In the genomic region with DNA sequence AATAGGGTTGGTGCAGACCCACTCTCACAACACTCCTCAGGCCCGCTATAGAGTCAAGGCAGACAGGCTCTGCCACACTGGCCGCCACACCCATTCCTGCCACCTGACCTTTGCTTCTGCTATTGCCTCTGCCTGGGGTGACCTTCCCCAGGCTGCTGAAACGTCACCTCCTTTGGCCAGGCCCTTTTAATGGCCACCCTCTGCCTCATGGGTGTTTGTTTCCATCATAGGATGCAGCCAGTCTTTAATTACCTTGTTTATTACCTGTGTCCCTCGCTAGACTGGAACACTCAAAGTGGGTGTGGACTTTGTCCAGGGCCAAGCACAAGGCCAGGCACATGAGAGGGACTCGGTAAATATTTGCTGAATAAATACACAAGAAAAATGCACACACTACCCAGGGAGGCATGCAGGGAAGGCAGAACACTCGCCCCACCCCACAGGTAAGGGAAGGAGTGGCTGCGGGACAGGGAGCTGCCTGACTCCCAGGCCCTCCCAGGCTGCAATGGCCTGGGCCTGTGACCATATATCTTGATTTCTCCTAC, we compare ENCODE assay signal across 12 cellular contexts. TPM values are rescaled to one million over a fixed set of nuclear protein-coding genes. Genes with fewer than 3 reads are reported as not detected.
DNase-seq lines count a peak whose midpoint lies in the region; ATAC-seq, FAIRE-seq and TF ChIP-seq lines count a peak whose summit lies in the region.
"Had no signal": no experiment of that assay in that cellular context is flagged by ENCODE, and none has a peak within 500 bp of the region (broad histone marks: within the 10 kb centered on the region; RNA-seq: fewer than 3 reads in every experiment).

No MANE protein-coding gene starts in this region.

- TF ChIP-seq RAD21 in H1 (IDR thresholded peaks at IDR 0.05 in 1 of 2, conservative IDR thresholded peaks at IDR 0.05 in 1 of 2; ENCODE audit: low read depth in 2 of 2, low read length in 2 of 2), result no peak

- POLR2A ChIA-PET in CD8-positive, alpha-beta memory T cell (lab: Charles Lee), result interaction anchor here (0.8 to 3.7 kb wide), 3 partner anchors 15 to 39 kb away, joined by 4 to 240 read pairs (median 8); partner anchors contain the start of gene JUND
- POLR2A ChIA-PET in H1 (lab: Charles Lee; ENCODE audit: partially characterized antibody), result interaction anchor here (1.0 to 13.8 kb wide), 4 partner anchors 8 to 40 kb away, joined by 3 to 200 read pairs (median 18); partner anchors contain the start of gene JUND

- no peak overlapping the region for H2AFZ ChIP-seq in H1 (ENCODE audit: low read length)
- no peak overlapping the region for H2AFZ ChIP-seq in trophoblast cell (ENCODE audit: insufficient read depth, low read length, poor library complexity)

- H3K4ac ChIP-seq in H1 (replicated peaks; ENCODE audit: insufficient read length, low read depth, low read length) (no peak overlapping the region), trophoblast cell (ENCODE audit: low read depth, low read length) (peak overlapping the region; percentile 93)

- no peaks in the 10 kb centered on the region for H3K27me3 ChIP-seq in CD8-positive, alpha-beta memory T cell (ENCODE audit: insufficient read depth, low read length, poor library complexity, severe bottlenecking)
- no peaks in the 10 kb centered on the region for H3K27me3 ChIP-seq in NT2/D1 (ENCODE audit: insufficient read depth, insufficient read length)
- H3K27me3 ChIP-seq in H1 (replicated peaks in 1 of 4; ENCODE audit: control insufficient read depth in 3 of 4, extremely low read depth in 1 of 4, insufficient read depth in 3 of 4, low read length in 3 of 4), result no peaks in the 10 kb centered on the region
- H3K27me3 ChIP-seq in trophoblast cell (ENCODE audit: insufficient read depth, low read length), result no peaks in the 10 kb centered on the region
- H3K27me3 ChIP-seq: tibial artery had no signal

- H4K91ac ChIP-seq in H1 (replicated peaks; ENCODE audit: insufficient read length, low read length), result no peak overlapping the region
- H4K91ac ChIP-seq in trophoblast cell (ENCODE audit: low read depth, low read length), result peak overlapping the region; percentile 58

- TF ChIP-seq EP300 in H1 (IDR thresholded peaks at IDR 0.05; ENCODE audit: borderline replicate concordance in 1 of 2, low read depth in 2 of 2, low read length in 2 of 2), result no peak

- 93% methylated on average over 7 of the region's 7 CpGs; no CpG with 5 or more reads in 1 of the 2 experiments for WGBS in H1 (ENCODE audit: extremely low coverage in 1 of 2, insufficient coverage in 1 of 2, insufficient read length in 1 of 2, insufficient replicate concordance in 2 of 2, low coverage in 1 of 2, low lambda C conversion rate in 2 of 2, missing lambda C conversion rate in 1 of 2), 2 experiments
- no CpG with 5 or more reads among the region's 7 CpGs for WGBS in trophoblast cell (ENCODE audit: extremely low coverage, insufficient coverage, insufficient read length)

- CTCF ChIA-PET in CD8-positive, alpha-beta memory T cell (lab: Charles Lee), result interaction anchor here (0.8 to 13.4 kb wide), 3 partner anchors 9 to 42 kb away, joined by 3 to 299 read pairs (median 5); partner anchors contain the start of genes IQCN and JUND
- CTCF ChIA-PET in H1 (lab: Charles Lee; ENCODE audit: partially characterized antibody), result interaction anchor here (0.7 to 13.7 kb wide), 8 partner anchors 12 to 211 kb away, joined by 3 to 242 read pairs (median 14); partner anchors contain the start of genes IQCN and JUND

- no peak overlapping the region for H3K4me3 ChIP-seq in CD8-positive, alpha-beta memory T cell (ENCODE audit: low read length)
- H3K4me3 ChIP-seq in NT2/D1 (ENCODE audit: insufficient read length, low read depth) (no peak overlapping the region), H1 (ENCODE audit: extremely low read depth in 1 of 4, insufficient read depth in 2 of 4, low read depth in 3 of 4, low read length in 4 of 4) (no peak overlapping the region), trophoblast cell (ENCODE audit: low read depth, low read length) (no peak overlapping the region)
- H3K4me3 ChIP-seq: tibial artery had no signal

- H3K27ac Mint-ChIP-seq in CD8-positive, alpha-beta memory T cell, result peak overlapping the region; percentile 66 to 96 (median 90)

- peaks cover 60% of the 10 kb centered on the region for H3K4me1 ChIP-seq in CD8-positive, alpha-beta memory T cell (ENCODE audit: insufficient read depth, low read length)
- H3K4me1 ChIP-seq in NT2/D1 (ENCODE audit: insufficient read depth, insufficient read length), result peaks cover 20% of the 10 kb centered on the region
- peaks cover 6 to 9% (median 7%) of the 10 kb centered on the region in 4 experiments for H3K4me1 ChIP-seq in H1 (replicated peaks in 1 of 4; ENCODE audit: control insufficient read depth in 3 of 4, insufficient read depth in 4 of 4, low read length in 3 of 4)
- peaks cover 33 to 37% of the 10 kb centered on the region in 2 experiments for H3K4me1 ChIP-seq in trophoblast cell (ENCODE audit: control insufficient read depth in 1 of 2, insufficient read depth in 2 of 2, low read length in 2 of 2)

- no peaks in the 10 kb centered on the region for H3K9me3 ChIP-seq in CD8-positive, alpha-beta memory T cell (ENCODE audit: low read length)
- no peaks in the 10 kb centered on the region for H3K9me3 ChIP-seq in NT2/D1 (ENCODE audit: insufficient read depth, low read length)
- no peaks in the 10 kb centered on the region for H3K9me3 ChIP-seq in H1 (ENCODE audit: insufficient read depth in 2 of 2, low read depth in 1 of 2, low read length in 1 of 2)
- H3K9me3 ChIP-seq in trophoblast cell (ENCODE audit: insufficient read depth, low read depth, low read length), result peaks cover 2% of the 10 kb centered on the region
- H3K9me3 ChIP-seq: tibial artery had no signal

- no peak for ATAC-seq in GM21825 (IDR thresholded peaks at IDR 0.05; ENCODE audit: unreplicated experiment)

- H3K27ac ChIP-seq in CD8-positive, alpha-beta memory T cell (ENCODE audit: low read depth, low read length), result no peak overlapping the region
- no peak overlapping the region for H3K27ac ChIP-seq in H1 (ENCODE audit: low read depth, low read length)
- peak overlapping the region; percentile 99 for H3K27ac ChIP-seq in trophoblast cell (ENCODE audit: low read depth, low read length)

- H3K79me2 ChIP-seq in H1 (ENCODE audit: control insufficient read depth in 1 of 2, insufficient read depth in 2 of 2, low read length in 2 of 2) (peaks cover 20 to 45% of the 10 kb centered on the region in 2 experiments), trophoblast cell (ENCODE audit: control insufficient read depth, insufficient read depth, low read length, poor library complexity) (peaks cover 16% of the 10 kb centered on the region)

- H3K9ac ChIP-seq in NT2/D1 (ENCODE audit: insufficient read length, low read depth), result peak overlapping the region; percentile 11
- H3K9ac ChIP-seq in H1 (replicated peaks in 1 of 4; ENCODE audit: extremely low read depth in 1 of 4, low read depth in 3 of 4, low read length in 3 of 4), result no peak overlapping the region; a peak in 1 of 7 replicates
- no peak overlapping the region for H3K9ac ChIP-seq in trophoblast cell (ENCODE audit: low read length)

- H3K4me2 ChIP-seq in H1 (ENCODE audit: insufficient read depth in 1 of 2, low read depth in 2 of 2, low read length in 2 of 2), result no peak overlapping the region
- H3K4me2 ChIP-seq in trophoblast cell (ENCODE audit: low read length), result peak overlapping the region; percentile 28

- peaks cover 0 to 11% (median 2%) of the 10 kb centered on the region in 3 donors for H3K36me3 Mint-ChIP-seq in CD8-positive, alpha-beta memory T cell

- peak overlapping the region in 6 of 7 donors; percentile 39 to 88 (median 68) for H3K4me3 Mint-ChIP-seq in CD8-positive, alpha-beta memory T cell

- H3K4me1 Mint-ChIP-seq in CD8-positive, alpha-beta memory T cell, result peaks cover 51 to 69% (median 59%) of the 10 kb centered on the region in 3 donors

- no peak for DNase-seq in CD8-positive, alpha-beta memory T cell
- no peak for DNase-seq in NT2/D1 (ENCODE audit: low read depth, low spot score)
- DNase-seq in H1 (ENCODE audit: low read depth in 1 of 2, low spot score in 2 of 2), result no peak
- DNase-seq in trophoblast cell, result peak; percentile 91 to 94
- no peak for DNase-seq in NCI-H524 treated with DMSO at 0.1 percent for 48 hours (lab: John Stamatoyannopoulos, UW)
- DNase-seq in NOMO-1 treated with DMSO at 0.1 percent for 48 hours (lab: John Stamatoyannopoulos, UW; ENCODE audit: unreplicated experiment), result no peak
- DNase-seq: EL, H7, NCI-H1092 treated with DMSO at 0.1 percent for 48 hours, tibial artery had no signal

- no peak for TF ChIP-seq POLR2A in H1 (IDR thresholded peaks at IDR 0.05; ENCODE audit: control extremely low read depth in 1 of 2, low read depth in 2 of 2, low read length in 2 of 2)

- no peak overlapping the region for H2BK20ac ChIP-seq in H1 (ENCODE audit: low read length)

- FAIRE-seq in H1 (lab: Jason Lieb, UNC), result no peak
- FAIRE-seq: endometrium had no signal

- no peak overlapping the region for H4K5ac ChIP-seq in H1 (ENCODE audit: insufficient read length, low read depth, low read length)

- TF ChIP-seq CTCF in H1 (IDR thresholded peaks at IDR 0.05; ENCODE audit: control extremely low read depth in 1 of 3, insufficient read depth in 1 of 3, low read depth in 1 of 3, low read length in 3 of 3), result no peak

- no peak overlapping the region for H3K23ac ChIP-seq in H1 (ENCODE audit: insufficient read length)
- no peak overlapping the region for H3K23ac ChIP-seq in trophoblast cell (ENCODE audit: low read length)

- H3K27me3 Mint-ChIP-seq in CD8-positive, alpha-beta memory T cell, result no peaks in the 10 kb centered on the region

- H3K14ac ChIP-seq in H1 (ENCODE audit: insufficient read length) (no peak overlapping the region), trophoblast cell (ENCODE audit: low read length) (peak overlapping the region; percentile 39)

- H3K23me2 ChIP-seq in H1 (ENCODE audit: low read depth, low read length), result no peaks in the 10 kb centered on the region

- H4K12ac ChIP-seq in trophoblast cell (ENCODE audit: low read depth, low read length), result no peak overlapping the region

- peak overlapping the region; percentile 71; the same call in 1 of the 2 replicates for H2BK5ac ChIP-seq in H1 (ENCODE audit: low read depth, low read length)
- H2BK5ac ChIP-seq in trophoblast cell (ENCODE audit: low read depth, low read length, poor library complexity), result no peak overlapping the region

- H3K36me3 ChIP-seq in CD8-positive, alpha-beta memory T cell (ENCODE audit: insufficient read depth, low read length), result no peaks in the 10 kb centered on the region
- H3K36me3 ChIP-seq in NT2/D1 (ENCODE audit: insufficient read depth, insufficient read length, low read length) (peaks cover 43% of the 10 kb centered on the region), H1 (ENCODE audit: control insufficient read depth in 2 of 4, insufficient read depth in 4 of 4, low read length in 3 of 4) (peaks cover 0 to 18% (median 0%) of the 10 kb centered on the region in 4 experiments; a peak in 2 of 8 replicates), trophoblast cell (ENCODE audit: control insufficient read depth in 1 of 2, insufficient read depth in 2 of 2, low read length in 2 of 2) (peaks cover 4 to 5% of the 10 kb centered on the region in 2 experiments)
- H3K36me3 ChIP-seq: tibial artery had no signal

- H2BK12ac ChIP-seq in H1 (ENCODE audit: low read depth, low read length) (no peak overlapping the region), trophoblast cell (ENCODE audit: low read length) (peak overlapping the region; percentile 91)

- H3K18ac ChIP-seq in H1 (ENCODE audit: extremely low read depth, low read length) (no peak overlapping the region), trophoblast cell (ENCODE audit: low read length) (peak overlapping the region; percentile 84)

- no peaks in the 10 kb centered on the region for H3K9me3 Mint-ChIP-seq in CD8-positive, alpha-beta memory T cell

- H4K8ac ChIP-seq in H1 (ENCODE audit: extremely low read depth, insufficient read depth, low read length) (no peak overlapping the region), trophoblast cell (ENCODE audit: low read depth, low read length) (peak overlapping the region; percentile 64)

- H4K20me1 ChIP-seq in H1 (replicated peaks in 1 of 2; ENCODE audit: control insufficient read depth in 1 of 2, insufficient read depth in 2 of 2, low read length in 2 of 2), result peaks cover 6 to 20% of the 10 kb centered on the region in 2 experiments

- H2AK5ac ChIP-seq in H1 (ENCODE audit: low read depth, low read length), result 0 out of 2 replicates have a peak overlapping the region, but pooled peaks have one; percentile 19
- peak overlapping the region; percentile 84 for H2AK5ac ChIP-seq in trophoblast cell (ENCODE audit: low read length)

- H3K79me1 ChIP-seq in H1 (ENCODE audit: low read depth, low read length), result peaks cover 18% of the 10 kb centered on the region
- peaks cover 39% of the 10 kb centered on the region for H3K79me1 ChIP-seq in trophoblast cell (ENCODE audit: low read length)

- H2BK120ac ChIP-seq in H1 (replicated peaks; ENCODE audit: low read depth, low read length) (no peak overlapping the region), trophoblast cell (ENCODE audit: insufficient read depth, low read length, poor library complexity) (peak overlapping the region; percentile 23)

- H3K56ac ChIP-seq in H1 (replicated peaks; ENCODE audit: insufficient read length, low read depth, low read length), result no peak overlapping the region

- no peak overlapping the region for H2BK15ac ChIP-seq in H1 (ENCODE audit: low read length)

RNA-seq across cellular contexts. Expression of gene LSM4, which starts 3.2 kb away (rescaled TPM):
- total RNA-seq in CD8-positive, alpha-beta memory T cell, result 100 to 1,000 TPM; 351 to 373 TPM
- polyA plus RNA-seq in CD8-positive, alpha-beta memory T cell, result 154 TPM
- total RNA-seq in H1 (2021; fragmentation: NEBNext Ultra II Directional; extraction: Animal tissue kit (Norgen Biotek cat#: 25700)), result 319 and 344 TPM in 2 replicates
- polyA plus RNA-seq in H1 (2011; rRNA removed), result 302 and 380 TPM in 2 replicates
- polyA plus RNA-seq in H1 (2011; cell fraction: cytosol; rRNA removed), result 472 TPM
- 307 TPM for polyA plus RNA-seq in H1 (2011; cell fraction: nucleus; rRNA removed)
- 245 to 329 TPM (median 314 TPM) in 4 replicates for polyA plus RNA-seq in H1 (2012, experiment 1 of 2)
- 316 TPM for polyA plus RNA-seq in H1 (2012, experiment 2 of 2)
- 312 TPM for polyA plus RNA-seq in H1 (2013, experiment 1 of 2)
- 316 TPM for polyA plus RNA-seq in H1 (2013, experiment 2 of 2)
- 47.1 and 48.2 TPM in 2 replicates for polyA minus RNA-seq in H1 (2011; rRNA and poly(A)+ RNA removed)
- 90.1 TPM for polyA minus RNA-seq in H1 (2011; cell fraction: cytosol; rRNA and poly(A)+ RNA removed)
- 101 TPM for polyA minus RNA-seq in H1 (2011; cell fraction: nucleus; rRNA and poly(A)+ RNA removed)
- polyA plus RNA-seq in trophoblast cell (2013), result 216 and 223 TPM in 2 replicates

RNA-seq across cellular contexts. Expression of gene PGPEP1, which starts 20.7 kb away (rescaled TPM):
- total RNA-seq in CD8-positive, alpha-beta memory T cell, result 10 to 100 TPM; 27.3 to 27.7 TPM
- 12.2 TPM for polyA plus RNA-seq in CD8-positive, alpha-beta memory T cell
- total RNA-seq in H1 (2021; fragmentation: NEBNext Ultra II Directional; extraction: Animal tissue kit (Norgen Biotek cat#: 25700)), result 33.2 and 33.4 TPM in 2 replicates
- 16.6 and 17.0 TPM in 2 replicates for polyA plus RNA-seq in H1 (2011; rRNA removed)
- 19.4 TPM for polyA plus RNA-seq in H1 (2011; cell fraction: cytosol; rRNA removed)
- 29.1 TPM for polyA plus RNA-seq in H1 (2011; cell fraction: nucleus; rRNA removed)
- 21.0 to 25.1 TPM (median 23.6 TPM) in 4 replicates for polyA plus RNA-seq in H1 (2012, experiment 1 of 2)
- 19.1 TPM for polyA plus RNA-seq in H1 (2012, experiment 2 of 2)
- 41.9 TPM for polyA plus RNA-seq in H1 (2013, experiment 1 of 2)
- polyA plus RNA-seq in H1 (2013, experiment 2 of 2), result 41.8 TPM
- 58.5 and 73.6 TPM in 2 replicates for polyA minus RNA-seq in H1 (2011; rRNA and poly(A)+ RNA removed)
- polyA minus RNA-seq in H1 (2011; cell fraction: cytosol; rRNA and poly(A)+ RNA removed), result 23.0 TPM
- 27.0 TPM for polyA minus RNA-seq in H1 (2011; cell fraction: nucleus; rRNA and poly(A)+ RNA removed)
- polyA plus RNA-seq in trophoblast cell (2013), result 46.5 and 56.5 TPM in 2 replicates

RNA-seq across cellular contexts. Expression of gene JUND, which starts 38.2 kb away (rescaled TPM):
- total RNA-seq in CD8-positive, alpha-beta memory T cell, result 100 to 1,000 TPM; 300 to 327 TPM
- polyA plus RNA-seq in CD8-positive, alpha-beta memory T cell, result 174 TPM
- total RNA-seq in H1 (2021; fragmentation: NEBNext Ultra II Directional; extraction: Animal tissue kit (Norgen Biotek cat#: 25700)), result 77.5 and 95.8 TPM in 2 replicates
- 54.0 and 64.4 TPM in 2 replicates for polyA plus RNA-seq in H1 (2011; rRNA removed)
- polyA plus RNA-seq in H1 (2011; cell fraction: cytosol; rRNA removed), result 88.8 TPM
- polyA plus RNA-seq in H1 (2011; cell fraction: nucleus; rRNA removed), result 97.7 TPM
- 15.6 to 62.2 TPM (median 61.4 TPM) in 4 replicates for polyA plus RNA-seq in H1 (2012, experiment 1 of 2)
- 20.8 TPM for polyA plus RNA-seq in H1 (2012, experiment 2 of 2)
- 45.5 TPM for polyA plus RNA-seq in H1 (2013, experiment 1 of 2)
- 50.7 TPM for polyA plus RNA-seq in H1 (2013, experiment 2 of 2)
- polyA minus RNA-seq in H1 (2011; rRNA and poly(A)+ RNA removed), result 21.2 and 23.0 TPM in 2 replicates
- polyA minus RNA-seq in H1 (2011; cell fraction: cytosol; rRNA and poly(A)+ RNA removed), result 115 TPM
- polyA minus RNA-seq in H1 (2011; cell fraction: nucleus; rRNA and poly(A)+ RNA removed), result 188 TPM
- 224 and 256 TPM in 2 replicates for polyA plus RNA-seq in trophoblast cell (2013)

RNA-seq across cellular contexts. Expression of gene IQCN, which starts 45.4 kb away (rescaled TPM):
- 1 to 10 TPM; 1.3 TPM for total RNA-seq in CD8-positive, alpha-beta memory T cell
- 0.31 TPM for polyA plus RNA-seq in CD8-positive, alpha-beta memory T cell
- 0.31 and 1.0 TPM in 2 replicates for total RNA-seq in H1 (2021; fragmentation: NEBNext Ultra II Directional; extraction: Animal tissue kit (Norgen Biotek cat#: 25700))
- 0.36 and 0.82 TPM in 2 replicates for polyA plus RNA-seq in H1 (2011; rRNA removed)
- 0.45 TPM for polyA plus RNA-seq in H1 (2011; cell fraction: cytosol; rRNA removed)
- polyA plus RNA-seq in H1 (2011; cell fraction: nucleus; rRNA removed), result 4.0 TPM
- 0.22 to 0.46 TPM (median 0.31 TPM) in 4 replicates for polyA plus RNA-seq in H1 (2012, experiment 1 of 2)
- 0.18 TPM for polyA plus RNA-seq in H1 (2012, experiment 2 of 2)
- polyA plus RNA-seq in H1 (2013, experiment 1 of 2), result 0.12 TPM
- polyA plus RNA-seq in H1 (2013, experiment 2 of 2), result 0.15 TPM
- polyA minus RNA-seq in H1 (2011; rRNA and poly(A)+ RNA removed), result 0.98 and 1.9 TPM in 2 replicates
- polyA minus RNA-seq in H1 (2011; cell fraction: cytosol; rRNA and poly(A)+ RNA removed), result 0.51 TPM
- 3.5 TPM for polyA minus RNA-seq in H1 (2011; cell fraction: nucleus; rRNA and poly(A)+ RNA removed)
- 1.7 and 1.8 TPM in 2 replicates for polyA plus RNA-seq in trophoblast cell (2013)

Comparison
In these comparisons a context has a peak if more than half of its experiments do, and no peak if none do; other contexts are left out.
1. DNase-seq: peak in trophoblast cell (2 of 2); none in CD8-positive, alpha-beta memory T cell (0 of 5), NT2/D1 (single experiment), H1 (0 of 2), NCI-H524 treated with DMSO at 0.1 percent for 48 hours (single experiment) and NOMO-1 treated with DMSO at 0.1 percent for 48 hours (single experiment).